ENCODE assay signal across 12 cellular contexts in genomic region chr3:189573004-189573403, GRCh38. TPM values are rescaled to one million over a fixed set of nuclear protein-coding genes. Genes with fewer than 3 reads are reported as not detected.
DNase-seq lines count a peak whose midpoint lies in the region; ATAC-seq and TF ChIP-seq lines count a peak whose summit lies in the region.
"Had no signal": no experiment of that assay in that cellular context is flagged by ENCODE, and none has a peak within 500 bp of the region (broad histone marks: within the 10 kb centered on the region; RNA-seq: fewer than 3 reads in every experiment).

No MANE protein-coding gene starts in this region.

- H3K4me1 ChIP-seq in right atrium auricular region (no peaks in the 10 kb centered on the region), upper lobe of left lung (no peaks in the 10 kb centered on the region)

- H3K4me3 ChIP-seq in right atrium auricular region (no peak overlapping the region), upper lobe of left lung (no peak overlapping the region)
- H3K4me3 ChIP-seq: skin epidermis had no signal

- H3K36me3 ChIP-seq in right atrium auricular region (no peaks in the 10 kb centered on the region), upper lobe of left lung (no peaks in the 10 kb centered on the region)

- H3K27ac ChIP-seq in right atrium auricular region (no peak overlapping the region), upper lobe of left lung (no peak overlapping the region)
- H3K27ac ChIP-seq: skin epidermis had no signal

- DNase-seq in foreskin melanocyte (peak; percentile 3), right atrium auricular region (ENCODE audit: low spot score) (no peak), erythroblast (lab: John Stamatoyannopoulos, UW) (no peak), upper lobe of left lung (no peak)
- DNase-seq: activated CD4-positive, alpha-beta T cell treated with anti-CD3 and anti-CD28 coated beads, Interleukin-2, amount 10 ng/mL, durations not matched to agents 7 days and 5 days; effector memory CD8-positive, alpha-beta T cell; NCI-H524 treated with DMSO at 0.1 percent for 48 hours had no signal

- no peak for TF ChIP-seq CTCF in right atrium auricular region (IDR thresholded peaks at IDR 0.05)
- TF ChIP-seq CTCF in upper lobe of left lung (IDR thresholded peaks at IDR 0.05) = no peak

- TF ChIP-seq POLR2A in erythroblast (IDR thresholded peaks at IDR 0.05; ENCODE audit: low read length) (no peak), upper lobe of left lung (IDR thresholded peaks at IDR 0.05) (no peak)

- TF ChIP-seq EP300 in upper lobe of left lung (IDR thresholded peaks at IDR 0.05) = no peak

- H3K9me3 ChIP-seq in right atrium auricular region (no peaks in the 10 kb centered on the region), upper lobe of left lung (no peaks in the 10 kb centered on the region)

- ATAC-seq in GM18502 (IDR thresholded peaks at IDR 0.05; ENCODE audit: poor library complexity, unreplicated experiment) (peak; percentile 53), GM21447 (IDR thresholded peaks at IDR 0.05; ENCODE audit: unreplicated experiment) (peak; percentile 35), HG03378 (IDR thresholded peaks at IDR 0.05; ENCODE audit: unreplicated experiment) (peak; percentile 50), HG02970 (IDR thresholded peaks at IDR 0.05; ENCODE audit: low FRiP score, unreplicated experiment) (no peak), upper lobe of left lung (ENCODE audit: low FRiP score in 2 of 2) (no peak)
- ATAC-seq: effector memory CD8-positive, alpha-beta T cell had no signal

- no peaks in the 10 kb centered on the region for H3K27me3 ChIP-seq in right atrium auricular region
- no peaks in the 10 kb centered on the region for H3K27me3 ChIP-seq in upper lobe of left lung

RNA-seq across cellular contexts. Expression of gene TP63, which starts 58.2 kb away (rescaled TPM):
- total RNA-seq in right atrium auricular region (under 1 TPM; 0.24 to 0.30 TPM), upper lobe of left lung (1 to 10 TPM; 1.0 to 8.8 (median 2.8) TPM)

Comparison
In these comparisons a context has a peak if more than half of its experiments do, and no peak if none do; other contexts are left out.
1. ATAC-seq: peak in GM18502 (single experiment), GM21447 (single experiment) and HG03378 (single experiment); none in HG02970 (single experiment) and upper lobe of left lung (0 of 2).